8 cellular contexts compared by ENCODE assay signal in genomic region chr14:23009483-23009938, GRCh38. TPM values are rescaled to one million over a fixed set of nuclear protein-coding genes. Genes with fewer than 3 reads are reported as not detected.
DNase-seq lines count a peak whose midpoint lies in the region; ATAC-seq, FAIRE-seq and TF ChIP-seq lines count a peak whose summit lies in the region.

No MANE protein-coding gene starts in this region.

- CTCF ChIA-PET in activated CD4-positive, alpha-beta T cell treated with anti-CD3 and anti-CD28 coated beads, Interleukin-2, amount 10 ng/mL, durations not matched to agents 7 days and 5 days (lab: Charles Lee): no interaction called here
- CTCF ChIA-PET in activated CD4-positive, alpha-beta memory T cell treated with anti-CD3 and anti-CD28 coated beads, Interleukin-2, amount 10 ng/mL, durations not matched to agents 7 days and 5 days (lab: Charles Lee): interaction anchor here (4.1 kb wide), 1 partner anchor 24 kb away, joined by 54 read pairs; no protein-coding TSS in a partner anchor

- POLR2A ChIA-PET in activated CD4-positive, alpha-beta T cell treated with anti-CD3 and anti-CD28 coated beads, Interleukin-2, amount 10 ng/mL, durations not matched to agents 7 days and 5 days (lab: Charles Lee): no interaction called here
- POLR2A ChIA-PET in activated CD4-positive, alpha-beta memory T cell treated with anti-CD3 and anti-CD28 coated beads, Interleukin-2, amount 10 ng/mL, durations not matched to agents 7 days and 5 days (lab: Charles Lee): interaction anchor here (1.3 to 3.5 kb wide), 4 partner anchors 19 to 85 kb away, joined by 4 to 18 read pairs (median 6); partner anchors contain the start of genes ACIN1, C14orf119 and PSMB5

- H3K27me3 Mint-ChIP-seq in activated CD4-positive, alpha-beta T cell treated with anti-CD3 and anti-CD28 coated beads, Interleukin-2, amount 10 ng/mL, durations not matched to agents 7 days and 5 days: no peaks in the 10 kb centered on the region
- no peaks in the 10 kb centered on the region for H3K27me3 Mint-ChIP-seq in activated CD4-positive, alpha-beta memory T cell treated with anti-CD3 and anti-CD28 coated beads, Interleukin-2, amount 10 ng/mL, durations not matched to agents 7 days and 5 days

- H3K9me3 Mint-ChIP-seq in activated CD4-positive, alpha-beta T cell treated with anti-CD3 and anti-CD28 coated beads, Interleukin-2, amount 10 ng/mL, durations not matched to agents 7 days and 5 days: peaks cover 2% of the 10 kb centered on the region
- H3K9me3 Mint-ChIP-seq in activated CD4-positive, alpha-beta memory T cell treated with anti-CD3 and anti-CD28 coated beads, Interleukin-2, amount 10 ng/mL, durations not matched to agents 7 days and 5 days: no peaks in the 10 kb centered on the region

- H3K27ac ChIP-seq in thyroid gland: peak overlapping the region; percentile 62 to 88 (median 85)

- intact Hi-C loops in thyroid gland (cut with DNase I): no loop called here

- no peak for TF ChIP-seq CTCF in thyroid gland (IDR thresholded peaks at IDR 0.05)

- peaks cover 15 to 21% of the 10 kb centered on the region in 2 donors for H3K4me1 ChIP-seq in thyroid gland

- no peak for TF ChIP-seq POLR2A in thyroid gland (IDR thresholded peaks at IDR 0.05)

- H3K9me3 ChIP-seq in thyroid gland: no peaks in the 10 kb centered on the region

- no peak for ATAC-seq in HG02610 (IDR thresholded peaks at IDR 0.05; ENCODE audit: unreplicated experiment)

- H3K27me3 ChIP-seq in thyroid gland: no peaks in the 10 kb centered on the region

- H3K36me3 ChIP-seq in thyroid gland: no peaks in the 10 kb centered on the region

- H3K36me3 Mint-ChIP-seq in activated CD4-positive, alpha-beta T cell treated with anti-CD3 and anti-CD28 coated beads, Interleukin-2, amount 10 ng/mL, durations not matched to agents 7 days and 5 days (ENCODE audit: low read depth): peaks cover 6% of the 10 kb centered on the region
- peaks cover 2% of the 10 kb centered on the region for H3K36me3 Mint-ChIP-seq in activated CD4-positive, alpha-beta memory T cell treated with anti-CD3 and anti-CD28 coated beads, Interleukin-2, amount 10 ng/mL, durations not matched to agents 7 days and 5 days (ENCODE audit: low read depth)

- peaks cover 50% of the 10 kb centered on the region for H3K4me1 Mint-ChIP-seq in activated CD4-positive, alpha-beta T cell treated with anti-CD3 and anti-CD28 coated beads, Interleukin-2, amount 10 ng/mL, durations not matched to agents 7 days and 5 days
- peaks cover 51% of the 10 kb centered on the region for H3K4me1 Mint-ChIP-seq in activated CD4-positive, alpha-beta memory T cell treated with anti-CD3 and anti-CD28 coated beads, Interleukin-2, amount 10 ng/mL, durations not matched to agents 7 days and 5 days

- peak overlapping the region in 2 of 3 donors; percentile 18 to 40 for H3K4me3 ChIP-seq in thyroid gland (replicated peaks in 1 of 3)

- FAIRE-seq in islet of Langerhans (lab: Jason Lieb, UNC): peak; percentile 49

- no peak for DNase-seq in activated CD4-positive, alpha-beta T cell treated with anti-CD3 and anti-CD28 coated beads, Interleukin-2, amount 10 ng/mL, durations not matched to agents 7 days and 5 days
- no peak for DNase-seq in activated CD4-positive, alpha-beta T cell treated with anti-CD3 and anti-CD28 coated beads, Interleukin-2, amount 50 U/mL, for 48 hours
- DNase-seq in activated CD4-positive, alpha-beta memory T cell treated with anti-CD3 and anti-CD28 coated beads, Interleukin-2, amount 10 ng/mL, durations not matched to agents 7 days and 5 days: no peak
- DNase-seq in thyroid gland (no peak), pons (ENCODE audit: low spot score) (no peak)
- no peak for DNase-seq in stimulated activated CD8-positive, alpha-beta memory T cell treated with anti-CD3 and anti-CD28 coated beads, Interleukin-4, amount 100 ng/mL, for 48 hours

- peak overlapping the region; percentile 92 for H3K27ac Mint-ChIP-seq in activated CD4-positive, alpha-beta T cell treated with anti-CD3 and anti-CD28 coated beads, Interleukin-2, amount 10 ng/mL, durations not matched to agents 7 days and 5 days
- H3K27ac Mint-ChIP-seq in activated CD4-positive, alpha-beta memory T cell treated with anti-CD3 and anti-CD28 coated beads, Interleukin-2, amount 10 ng/mL, durations not matched to agents 7 days and 5 days: peak overlapping the region; percentile 94

- peak overlapping the region; percentile 95 for H3K4me3 Mint-ChIP-seq in activated CD4-positive, alpha-beta T cell treated with anti-CD3 and anti-CD28 coated beads, Interleukin-2, amount 10 ng/mL, durations not matched to agents 7 days and 5 days
- H3K4me3 Mint-ChIP-seq in activated CD4-positive, alpha-beta memory T cell treated with anti-CD3 and anti-CD28 coated beads, Interleukin-2, amount 10 ng/mL, durations not matched to agents 7 days and 5 days: peak overlapping the region; percentile 95

- WGBS in thyroid gland, 2 donors: 23 to 34% methylated on average over 8 of the region's 8 CpGs

RNA-seq across cellular contexts. Expression of gene C14orf93, which starts 0.4 kb away (rescaled TPM):
- total RNA-seq in activated CD4-positive, alpha-beta T cell treated with anti-CD3 and anti-CD28 coated beads, Interleukin-2, amount 10 ng/mL, durations not matched to agents 7 days and 5 days: 10 to 100 TPM in 1 of 2 experiments, 1 to 10 TPM in 1; 9.4 to 11.1 TPM
- total RNA-seq in activated CD4-positive, alpha-beta memory T cell treated with anti-CD3 and anti-CD28 coated beads, Interleukin-2, amount 10 ng/mL, durations not matched to agents 7 days and 5 days: 10 to 100 TPM in 1 of 2 experiments, 1 to 10 TPM in 1; 9.4 to 10.4 TPM
- 10 to 100 TPM; 11.6 to 20.6 (median 15.4) TPM for total RNA-seq in thyroid gland

RNA-seq across cellular contexts. Expression of gene PSMB5, which starts 25.2 kb away (rescaled TPM):
- total RNA-seq in activated CD4-positive, alpha-beta T cell treated with anti-CD3 and anti-CD28 coated beads, Interleukin-2, amount 10 ng/mL, durations not matched to agents 7 days and 5 days: 10 to 100 TPM; 60.4 to 60.7 TPM
- total RNA-seq in activated CD4-positive, alpha-beta memory T cell treated with anti-CD3 and anti-CD28 coated beads, Interleukin-2, amount 10 ng/mL, durations not matched to agents 7 days and 5 days: 10 to 100 TPM; 55.0 to 57.5 TPM
- total RNA-seq in thyroid gland: 100 to 1,000 TPM in 2 of 4 donors, 10 to 100 TPM in 2; 75.7 to 215 (median 113) TPM

RNA-seq across cellular contexts. Expression of gene AJUBA, which starts 27.2 kb away (rescaled TPM):
- 1 to 10 TPM; 1.3 to 1.4 TPM for total RNA-seq in activated CD4-positive, alpha-beta T cell treated with anti-CD3 and anti-CD28 coated beads, Interleukin-2, amount 10 ng/mL, durations not matched to agents 7 days and 5 days
- total RNA-seq in activated CD4-positive, alpha-beta memory T cell treated with anti-CD3 and anti-CD28 coated beads, Interleukin-2, amount 10 ng/mL, durations not matched to agents 7 days and 5 days: 1 to 10 TPM; 1.2 to 1.3 TPM
- total RNA-seq in thyroid gland: 10 to 100 TPM; 18.4 to 40.5 (median 34.8) TPM

RNA-seq across cellular contexts. Expression of gene PSMB11, which starts 32.5 kb away (rescaled TPM):
- under 1 TPM in 1 of 2 experiments, not detected in 1; 0.21 TPM for total RNA-seq in activated CD4-positive, alpha-beta T cell treated with anti-CD3 and anti-CD28 coated beads, Interleukin-2, amount 10 ng/mL, durations not matched to agents 7 days and 5 days
- total RNA-seq in activated CD4-positive, alpha-beta memory T cell treated with anti-CD3 and anti-CD28 coated beads, Interleukin-2, amount 10 ng/mL, durations not matched to agents 7 days and 5 days: not detected
- total RNA-seq in thyroid gland: not detected

RNA-seq across cellular contexts. Expression of gene CDH24, which starts 47.8 kb away (rescaled TPM):
- 1 to 10 TPM; 2.9 to 3.0 TPM for total RNA-seq in activated CD4-positive, alpha-beta T cell treated with anti-CD3 and anti-CD28 coated beads, Interleukin-2, amount 10 ng/mL, durations not matched to agents 7 days and 5 days
- 1 to 10 TPM; 1.6 to 2.0 TPM for total RNA-seq in activated CD4-positive, alpha-beta memory T cell treated with anti-CD3 and anti-CD28 coated beads, Interleukin-2, amount 10 ng/mL, durations not matched to agents 7 days and 5 days
- total RNA-seq in thyroid gland: 1 to 10 TPM; 2.9 to 7.8 (median 5.6) TPM

Comparison
In these comparisons a context has a peak if more than half of its experiments do, and no peak if none do; other contexts are left out.
1. RNA of gene AJUBA, which starts 27.2 kb away (total RNA-seq): 18.4 to 40.5 TPM in thyroid gland; 1.3 to 1.4 TPM in activated CD4-positive, alpha-beta T cell treated with anti-CD3 and anti-CD28 coated beads, Interleukin-2, amount 10 ng/mL, durations not matched to agents 7 days and 5 days and 1.2 to 1.3 TPM in activated CD4-positive, alpha-beta memory T cell treated with anti-CD3 and anti-CD28 coated beads, Interleukin-2, amount 10 ng/mL, durations not matched to agents 7 days and 5 days; every median in the first group is over 4 times any median in the second.